In genomic region chr16:11768850-11769249, GRCh38 we compare ENCODE assay signal across 12 cellular contexts. TPM values are rescaled to one million over a fixed set of nuclear protein-coding genes. Genes with fewer than 3 reads are reported as not detected.
DNase-seq lines count a peak whose midpoint lies in the region; ATAC-seq, FAIRE-seq and TF ChIP-seq lines count a peak whose summit lies in the region.
"Had no signal": no experiment of that assay in that cellular context is flagged by ENCODE, and none has a peak within 500 bp of the region (broad histone marks: within the 10 kb centered on the region; RNA-seq: fewer than 3 reads in every experiment).

No MANE protein-coding gene starts in this region.

- no peak for DNase-seq in CD4-positive, alpha-beta T cell
- DNase-seq in NOMO-1 treated with dmso at 0.1 percent for 144 hours (lab: John Stamatoyannopoulos, UW; ENCODE audit: unreplicated experiment) (peak; percentile 53), GM12878 (ENCODE audit: low read depth, low spot score) (peak; percentile 58), HuH-7.5 (ENCODE audit: low spot score) (no peak), putamen (ENCODE audit: low spot score) (no peak), hepatic stellate cell (ENCODE audit: low spot score) (no peak), glomerular visceral epithelial cell (ENCODE audit: extremely low spot score) (no peak)
- DNase-seq: KG1, NCI-H226, nucleus accumbens had no signal

- H3K9me3 ChIP-seq in CD4-positive, alpha-beta T cell (ENCODE audit: control insufficient read depth, low read length) = no peaks in the 10 kb centered on the region
- H3K9me3 ChIP-seq in GM12878 (replicated peaks; ENCODE audit: control insufficient read depth, insufficient read depth, low read length) = no peaks in the 10 kb centered on the region

- no peak for TF ChIP-seq POLR2A in GM12878 (IDR thresholded peaks at IDR 0.05; ENCODE audit: low read depth, low read length)

- H3K4me1 ChIP-seq in GM12878 (ENCODE audit: control insufficient read depth, insufficient read depth, low read length) = peaks cover 42% of the 10 kb centered on the region

- H3K36me3 Mint-ChIP-seq in CD4-positive, alpha-beta T cell (ENCODE audit: low read depth) = peaks cover 80% of the 10 kb centered on the region

- TF ChIP-seq EP300 in GM12878 (IDR thresholded peaks at IDR 0.05; ENCODE audit: borderline replicate concordance in 1 of 2, control insufficient read depth in 1 of 2, low read depth in 2 of 2, low read length in 2 of 2) = 0 out of 4 replicates have a peak, but pooled peaks of 1 of the 2 experiments have one; percentile 6

- H3K4me2 ChIP-seq in GM12878 (ENCODE audit: control insufficient read depth, insufficient read depth) = peak overlapping the region; percentile 58

- no peaks in the 10 kb centered on the region for H4K20me1 ChIP-seq in GM12878 (ENCODE audit: control insufficient read depth, insufficient read depth)

- 2% methylated on average over 7 of the region's 7 CpGs for WGBS in GM12878 (ENCODE audit: insufficient coverage, insufficient replicate concordance, low lambda C conversion rate, missing lambda C conversion rate)

- peak overlapping the region; percentile 10; the same call in 1 of the 2 replicates for H3K9ac ChIP-seq in GM12878 (ENCODE audit: control insufficient read depth, insufficient read depth, low read length)

- H3K36me3 ChIP-seq in GM12878 (ENCODE audit: control insufficient read depth in 2 of 2, insufficient read depth in 2 of 2, low read length in 1 of 2) = peaks cover 8 to 42% of the 10 kb centered on the region in 2 experiments

- intact Hi-C loops in CD4-positive, alpha-beta T cell (cut with DNase I, micrococcal nuclease) = loop anchor here in 1 of 2 experiments (5.0 kb wide), 1 partner anchor 43 kb away; no protein-coding TSS in a partner anchor
- intact Hi-C loops in GM12878 (cut with micrococcal nuclease; ENCODE audit: unreplicated experiment) = no loop called here

- peaks cover 16% of the 10 kb centered on the region for H3K4me1 Mint-ChIP-seq in CD4-positive, alpha-beta T cell (ENCODE audit: low read depth)

- no peaks in the 10 kb centered on the region for H3K27me3 ChIP-seq in CD4-positive, alpha-beta T cell (ENCODE audit: control insufficient read depth, insufficient read depth, low read length)
- no peaks in the 10 kb centered on the region for H3K27me3 ChIP-seq in GM12878 (replicated peaks in 1 of 2; ENCODE audit: control insufficient read depth in 2 of 2, insufficient read depth in 2 of 2, low read length in 1 of 2)

- no peak for TF ChIP-seq RAD21 in GM12878 (IDR thresholded peaks at IDR 0.05; ENCODE audit: insufficient read depth, low read depth, low read length)

- H3K4me3 Mint-ChIP-seq in CD4-positive, alpha-beta T cell = no peak overlapping the region

- no peak overlapping the region for H2AFZ ChIP-seq in GM12878 (ENCODE audit: control insufficient read depth, low read depth, low read length)

- peak overlapping the region; percentile 53 for H3K4me3 ChIP-seq in GM12878
- H3K4me3 ChIP-seq: SK-N-MC had no signal

- CTCF ChIA-PET in CD4-positive, alpha-beta T cell (lab: Charles Lee) = interaction anchor here (3.3 kb wide), 1 partner anchor 28 kb away, joined by 18 read pairs; the partner anchor contains the start of gene ZC3H7A
- CTCF ChIA-PET in GM12878 (lab: Yijun Ruan, JAX) = interaction anchor here (1.2 to 4.2 kb wide), 3 partner anchors 13 to 44 kb away, joined by 3 to 34 read pairs (median 14); partner anchors contain the start of gene ZC3H7A

- in situ Hi-C loops in GM12878 (cut with MboI) = no loop called here

- peak; percentile 83 for FAIRE-seq in GM12878 (lab: Jason Lieb, UNC)

- H3K27ac Mint-ChIP-seq in CD4-positive, alpha-beta T cell = peak overlapping the region; percentile 58

- H3K27me3 Mint-ChIP-seq in CD4-positive, alpha-beta T cell = no peaks in the 10 kb centered on the region

- TF ChIP-seq CTCF in CD4-positive, alpha-beta T cell (IDR thresholded peaks at IDR 0.05) = no peak
- TF ChIP-seq CTCF in GM12878 (IDR thresholded peaks at IDR 0.05 in 2 of 3, conservative IDR thresholded peaks at IDR 0.05 in 1 of 3; ENCODE audit: control insufficient read depth in 2 of 3, extremely low read depth in 1 of 3, insufficient read depth in 1 of 3, low read depth in 3 of 3, low read length in 3 of 3) = no peak

- no peaks in the 10 kb centered on the region for H3K9me3 Mint-ChIP-seq in CD4-positive, alpha-beta T cell

- H3K27ac ChIP-seq in CD4-positive, alpha-beta T cell (ENCODE audit: low read depth, low read length) = no peak overlapping the region
- peak overlapping the region; percentile 60 for H3K27ac ChIP-seq in GM12878 (ENCODE audit: control insufficient read depth, insufficient read depth)
- H3K27ac ChIP-seq: SK-N-MC had no signal

- no peak for ATAC-seq in CD4-positive, alpha-beta T cell (ENCODE audit: poor library complexity)
- ATAC-seq in GM18861 (IDR thresholded peaks at IDR 0.05; ENCODE audit: unreplicated experiment) = peak; percentile 48
- peak; percentile 80 for ATAC-seq in GM12878

- RAD21 ChIA-PET in GM12878 (lab: Charles Lee; ENCODE audit: unreplicated experiment) = interaction anchor here (0.8 to 5.1 kb wide), 3 partner anchors 10 to 29 kb away, joined by 3 to 34 read pairs (median 29); partner anchors contain the start of gene ZC3H7A

- POLR2A ChIA-PET in CD4-positive, alpha-beta T cell (lab: Charles Lee) = interaction anchor here (4.3 kb wide), 1 partner anchor 28 kb away, joined by 21 read pairs; the partner anchor contains the start of gene ZC3H7A
- POLR2A ChIA-PET in GM12878 (lab: Charles Lee) = interaction anchor here (1.1 to 21.9 kb wide), 4 partner anchors 12 to 26 kb away, joined by 3 to 410 read pairs (median 17); partner anchors contain the start of genes TXNDC11 and ZC3H7A

- BruUV-seq in GM12878 (replicated peaks; lab: Mats Ljungman, UMichigan) = TSS peak; percentile 44

- peaks cover 22% of the 10 kb centered on the region for H3K79me2 ChIP-seq in GM12878 (ENCODE audit: control insufficient read depth, insufficient read depth, low read length)

- SMC1A ChIA-PET in GM12878 (lab: Charles Lee; ENCODE audit: uncharacterized antibody, unreplicated experiment) = interaction anchor here (0.8 to 5.5 kb wide), 7 partner anchors 10 to 35 kb away, joined by 3 to 58 read pairs (median 8); partner anchors contain the start of gene ZC3H7A

TF ChIP-seq in GM12878, 131 proteins besides CTCF, POLR2A, EP300 and RAD21 (continues in another document):
- TF ChIP-seq SPI1 (IDR thresholded peaks at IDR 0.05; ENCODE audit: borderline replicate concordance, insufficient read depth, low read depth, low read length) = peak; percentile 99

RNA-seq across cellular contexts. Expression of gene TXNDC11, which starts 26.2 kb away (rescaled TPM):
- 100 to 1,000 TPM; 111 to 112 TPM for total RNA-seq in CD4-positive, alpha-beta T cell
- total RNA-seq in GM12878 (2013; cell fraction: nucleolus; rRNA removed) = 97.8 and 99.6 TPM in 2 replicates
- 54.4 and 59.1 TPM in 2 replicates for total RNA-seq in GM12878 (2014; rRNA removed)
- 33.3 and 43.1 TPM in 2 replicates for total RNA-seq in GM12878 (2014; rRNA removed; fragmentation: Illumina TruSeq; extraction: Trizol)
- total RNA-seq in GM12878 (2021) = 45.8 and 51.8 TPM in 2 replicates
- 38.0 TPM for polyA plus RNA-seq in GM12878 (2011; ENCODE audit: low read depth)
- 71.0 and 86.7 TPM in 2 replicates for polyA plus RNA-seq in GM12878 (2011; rRNA removed)
- 96.3 and 103 TPM in 2 replicates for polyA plus RNA-seq in GM12878 (2011; cell fraction: cytosol; rRNA removed)
- polyA plus RNA-seq in GM12878 (2011; cell fraction: nucleus; rRNA removed) = 86.4 and 91.4 TPM in 2 replicates
- polyA plus RNA-seq in GM12878 (2012) = 48.2 and 55.5 TPM in 2 replicates
- polyA plus RNA-seq in GM12878 (2014; fragmentation: Illumina TruSeq; extraction: Trizol) = 40.7 and 49.9 TPM in 2 replicates
- polyA plus RNA-seq in GM12878 (2014; fragmentation: Nextera tagmentation; extraction: Ambion mirVana) = 1 to 10 TPM; 1.7 to 7.3 TPM
- 57.0 and 59.9 TPM in 2 replicates for polyA plus RNA-seq in GM12878 (2014; rRNA removed)
- polyA plus RNA-seq in GM12878 (2016; fragmentation: Nextera tagmentation; extraction: Ambion mirVana) = 10 to 100 TPM; 69.8 to 70.7 TPM
- polyA minus RNA-seq in GM12878 (2011; rRNA and poly(A)+ RNA removed) = 79.2 and 95.3 TPM in 2 replicates
- polyA minus RNA-seq in GM12878 (2011; cell fraction: cytosol; rRNA and poly(A)+ RNA removed) = 28.7 and 34.5 TPM in 2 replicates
- polyA minus RNA-seq in GM12878 (2011; cell fraction: nucleus; rRNA and poly(A)+ RNA removed) = 27.4 and 50.4 TPM in 2 replicates

RNA-seq across cellular contexts. Expression of gene ZC3H7A, which starts 28.2 kb away (rescaled TPM):
- 100 to 1,000 TPM; 131 to 143 TPM for total RNA-seq in CD4-positive, alpha-beta T cell
- total RNA-seq in GM12878 (2013; cell fraction: nucleolus; rRNA removed) = 438 and 443 TPM in 2 replicates
- total RNA-seq in GM12878 (2014; rRNA removed) = 53.8 and 61.9 TPM in 2 replicates
- 63.2 and 68.6 TPM in 2 replicates for total RNA-seq in GM12878 (2014; rRNA removed; fragmentation: Illumina TruSeq; extraction: Trizol)
- 67.0 and 67.9 TPM in 2 replicates for total RNA-seq in GM12878 (2021)
- 58.3 TPM for polyA plus RNA-seq in GM12878 (2011; ENCODE audit: low read depth)
- polyA plus RNA-seq in GM12878 (2011; rRNA removed) = 188 and 243 TPM in 2 replicates
- 117 and 155 TPM in 2 replicates for polyA plus RNA-seq in GM12878 (2011; cell fraction: cytosol; rRNA removed)
- polyA plus RNA-seq in GM12878 (2011; cell fraction: nucleus; rRNA removed) = 352 and 369 TPM in 2 replicates
- 57.6 and 76.8 TPM in 2 replicates for polyA plus RNA-seq in GM12878 (2012)
- 94.8 and 123 TPM in 2 replicates for polyA plus RNA-seq in GM12878 (2014; fragmentation: Illumina TruSeq; extraction: Trizol)
- polyA plus RNA-seq in GM12878 (2014; fragmentation: Nextera tagmentation; extraction: Ambion mirVana) = 10 to 100 TPM; 46.3 to 77.8 TPM
- polyA plus RNA-seq in GM12878 (2014; rRNA removed) = 54.6 and 56.6 TPM in 2 replicates
- polyA plus RNA-seq in GM12878 (2016; fragmentation: Nextera tagmentation; extraction: Ambion mirVana) = 10 to 100 TPM; 69.4 to 70.0 TPM
- polyA minus RNA-seq in GM12878 (2011; rRNA and poly(A)+ RNA removed) = 106 and 129 TPM in 2 replicates
- polyA minus RNA-seq in GM12878 (2011; cell fraction: cytosol; rRNA and poly(A)+ RNA removed) = 34.3 and 36.0 TPM in 2 replicates
- 89.0 and 106 TPM in 2 replicates for polyA minus RNA-seq in GM12878 (2011; cell fraction: nucleus; rRNA and poly(A)+ RNA removed)

Comparison
In these comparisons a context has a peak if more than half of its experiments do, and no peak if none do; other contexts are left out.
1. DNase-seq: peak in NOMO-1 treated with dmso at 0.1 percent for 144 hours (single experiment) and GM12878 (single experiment); none in CD4-positive, alpha-beta T cell (0 of 10), HuH-7.5 (single experiment), putamen (single experiment), hepatic stellate cell (single experiment) and glomerular visceral epithelial cell (single experiment).